8 cellular contexts compared by ENCODE assay signal in the genomic region with DNA sequence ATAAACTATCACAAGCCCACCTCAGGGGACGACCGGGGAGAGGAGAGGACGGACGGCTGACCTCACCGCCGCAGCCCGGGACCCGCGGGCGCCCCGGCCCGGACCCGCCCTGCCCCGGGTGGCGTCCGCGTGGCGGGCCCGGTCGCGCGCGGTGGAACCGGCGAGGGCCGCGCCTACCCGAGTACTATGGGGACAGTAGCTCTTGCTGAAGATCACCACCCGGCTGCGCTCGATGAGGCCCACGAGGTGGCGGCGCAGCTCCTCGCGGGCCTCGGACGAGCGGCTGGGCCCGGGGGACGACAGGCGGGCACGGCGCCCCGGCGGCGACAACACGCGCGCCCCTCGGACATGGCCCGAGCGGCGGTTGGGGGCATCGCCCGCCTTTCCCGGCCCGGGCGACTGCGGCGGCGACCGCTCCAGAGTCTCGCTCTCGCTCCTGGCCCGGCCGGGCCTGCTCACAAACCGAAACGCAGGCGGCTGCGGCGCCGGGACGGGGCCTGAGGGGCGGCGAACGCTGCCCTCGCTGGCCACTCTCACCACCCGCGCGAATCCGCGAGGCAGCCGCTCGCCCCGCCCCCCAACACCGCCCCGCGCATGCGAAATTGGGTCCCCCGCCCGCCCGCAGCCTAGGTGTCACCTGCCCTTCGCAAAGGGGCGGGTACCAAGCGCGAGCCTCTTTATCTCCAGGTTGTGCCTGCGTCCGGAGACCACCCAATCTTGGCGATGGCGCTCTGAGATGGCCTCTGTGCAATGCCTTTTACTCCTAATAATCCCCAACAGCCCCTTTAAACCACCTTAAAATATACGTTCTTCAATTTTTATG. TPM values are rescaled to one million over a fixed set of nuclear protein-coding genes. Genes with fewer than 3 reads are reported as not detected.
DNase-seq lines count a peak whose midpoint lies in the region; ATAC-seq lines count a peak whose summit lies in the region.

Gene TXNRD3, minus strand, starts transcription at position 554 of the 823 bp plus-strand sequence.

- no peaks in the 10 kb centered on the region for H3K9me3 ChIP-seq in mesodermal cell (ENCODE audit: control insufficient read depth, low read length)

- peak within 1 kb of the TSS; percentile 47 for H3K4me3 ChIP-seq in mesodermal cell (ENCODE audit: extremely low read depth, insufficient read depth, low read length, poor library complexity, severe bottlenecking)

- H3K27ac ChIP-seq in mesodermal cell (ENCODE audit: low read depth, low read length, severe bottlenecking) = no peak within 1 kb of the TSS

- in situ Hi-C loops in endometrial microvascular endothelial cells (cut with HindIII; ENCODE audit: inconsistent ontology term, low pct_unique_long_range_greater_than_20kb, low sequenced_read_pairs) = no loop called here

- no peaks in the 10 kb centered on the region for H3K36me3 ChIP-seq in mesodermal cell (ENCODE audit: control insufficient read depth, insufficient read depth, low read length)

- WGBS in mesodermal cell (ENCODE audit: insufficient coverage in 2 of 2), 2 experiments = 0% methylated on average over 38 to 76 of the region's 102 CpGs

- DNase-seq in NCI-H1417 (lab: John Stamatoyannopoulos, UW) (peak; percentile 82 to 90 (median 89)), NCI-H1417 treated with DMSO at 0.1 percent for 48 hours (lab: John Stamatoyannopoulos, UW) (no peak), NCI-H524 (lab: John Stamatoyannopoulos, UW) (peak; percentile 59 to 75)
- peak; percentile 86 for DNase-seq in activated CD8-positive, alpha-beta memory T cell treated with anti-CD3 and anti-CD28 coated beads, Interleukin-2, amount 50 U/mL, for 4 hours
- peak; percentile 43 for DNase-seq in stimulated activated CD8-positive, alpha-beta memory T cell treated with anti-CD3 and anti-CD28 coated beads, Interleukin-12 subunit alpha, Interleukin-12 subunit beta, amount 100 ng/mL, for 24 hours (ENCODE audit: extremely low read depth)

- ATAC-seq in HG03342 (IDR thresholded peaks at IDR 0.05; ENCODE audit: unreplicated experiment) = no peak

- no peaks in the 10 kb centered on the region for H3K4me1 ChIP-seq in mesodermal cell (ENCODE audit: control insufficient read depth, insufficient read depth, low read length, poor library complexity, severe bottlenecking)

RNA-seq across cellular contexts. Expression of gene TXNRD3, which starts in this region (rescaled TPM):
- total RNA-seq in endometrial microvascular endothelial cells (ENCODE audit: inconsistent ontology term) = 10.1 TPM
- 9.8 TPM for polyA plus RNA-seq in mesodermal cell (2013, experiment 1 of 2)
- 9.6 TPM for polyA plus RNA-seq in mesodermal cell (2013, experiment 2 of 2)
